In the genomic region with DNA sequence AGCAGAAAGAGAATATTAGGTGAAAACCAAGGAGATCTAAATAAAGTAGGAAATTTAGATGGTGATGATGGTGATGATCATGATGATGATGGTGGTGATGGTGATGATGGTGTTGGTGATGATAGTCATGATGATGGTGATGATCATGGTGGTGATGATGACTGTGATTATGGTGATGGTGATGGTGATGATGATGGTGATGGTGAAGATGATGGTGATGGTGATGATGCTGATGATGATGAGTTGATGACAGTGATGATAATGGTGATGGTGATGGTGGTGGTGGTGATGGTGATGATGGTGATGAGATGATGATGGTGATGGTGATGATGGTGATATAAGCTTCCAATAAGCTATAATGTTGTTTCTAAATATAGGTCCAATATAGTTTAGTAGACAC, we compare ENCODE assay signal across 22 cellular contexts.
"Had no signal": no experiment of that assay in that cellular context is flagged by ENCODE, and none has a peak within 500 bp of the region (broad histone marks: within the 10 kb centered on the region; RNA-seq: fewer than 3 reads in every experiment).

No MANE protein-coding gene starts in this region.

- H3K4me3 Mint-ChIP-seq: mesothelial cell of epicardium; naive thymus-derived CD4-positive, alpha-beta T cell; natural killer cell treated with Interleukin-12 subunit alpha and Interleukin-12 subunit beta and Interleukin-15 and Interleukin-18, amount 100 ng/mL, for 72 hours; stimulated activated effector memory CD8-positive, alpha-beta T cell treated with anti-CD3 and anti-CD28 coated beads, Interleukin-12 subunit alpha, Interleukin-12 subunit beta, amount 100 ng/mL, for 72 hours; stimulated activated naive CD8-positive, alpha-beta T cell treated with anti-CD3 and anti-CD28 coated beads, Interleukin-15, Interleukin-2, amounts not matched to agents 100 ng/mL and 50 ng/mL, for 24 hours had no signal

- H3K36me3 ChIP-seq: left ventricle myocardium inferior, ovary, right atrium auricular region, spleen, suprapubic skin, thoracic aorta, tibial artery, upper lobe of right lung had no signal

- FAIRE-seq: small intestine, urothelium cell line had no signal

- H3K4me1 Mint-ChIP-seq: mesothelial cell of epicardium; naive thymus-derived CD4-positive, alpha-beta T cell had no signal

- H3K4me1 ChIP-seq: left ventricle myocardium inferior, right atrium auricular region, spleen, suprapubic skin, upper lobe of right lung had no signal

- H3K27ac ChIP-seq: left ventricle myocardium inferior, ovary, right atrium auricular region, spleen, suprapubic skin, thoracic aorta, tibial artery, upper lobe of right lung had no signal

- H3K9me3 ChIP-seq: left ventricle myocardium inferior, ovary, right atrium auricular region, spleen, suprapubic skin, thoracic aorta, tibial artery, upper lobe of right lung had no signal

- H3K4me3 ChIP-seq: left ventricle myocardium inferior, lung, ovary, right atrium auricular region, spleen, suprapubic skin, thoracic aorta, tibial artery, upper lobe of right lung had no signal

- H3K36me3 Mint-ChIP-seq: mesothelial cell of epicardium; natural killer cell treated with Interleukin-12 subunit alpha and Interleukin-12 subunit beta and Interleukin-15 and Interleukin-18, amount 100 ng/mL, for 72 hours; stimulated activated effector memory CD8-positive, alpha-beta T cell treated with anti-CD3 and anti-CD28 coated beads, Interleukin-12 subunit alpha, Interleukin-12 subunit beta, amount 100 ng/mL, for 72 hours had no signal

- DNase-seq: islet precursor cell; left ventricle myocardium inferior; mesendoderm; naive thymus-derived CD4-positive, alpha-beta T cell; ovary; small intestine; spleen; stimulated activated CD4-positive, alpha-beta T cell treated with anti-CD3 and anti-CD28 coated beads, Interleukin-4, amount 100 ng/mL, for 24 hours; stimulated activated naive CD4-positive, alpha-beta T cell; tibial artery; trophoblast cell; upper lobe of right lung had no signal

- H3K27me3 ChIP-seq: ovary, right atrium auricular region, spleen, suprapubic skin, tibial artery, upper lobe of right lung had no signal

- H3K9me3 Mint-ChIP-seq: mesothelial cell of epicardium had no signal

- H3K27ac Mint-ChIP-seq: mesothelial cell of epicardium; naive thymus-derived CD4-positive, alpha-beta T cell; natural killer cell treated with Interleukin-12 subunit alpha and Interleukin-12 subunit beta and Interleukin-15 and Interleukin-18, amount 100 ng/mL, for 72 hours; progenitor cell of endocrine pancreas; stimulated activated effector memory CD8-positive, alpha-beta T cell treated with anti-CD3 and anti-CD28 coated beads, Interleukin-12 subunit alpha, Interleukin-12 subunit beta, amount 100 ng/mL, for 72 hours; stimulated activated naive CD8-positive, alpha-beta T cell treated with anti-CD3 and anti-CD28 coated beads, Interleukin-15, Interleukin-2, amounts not matched to agents 100 ng/mL and 50 ng/mL, for 24 hours had no signal

- H3K27me3 Mint-ChIP-seq: progenitor cell of endocrine pancreas had no signal
